ENCODE assay signal across 24 cellular contexts in the genomic region with DNA sequence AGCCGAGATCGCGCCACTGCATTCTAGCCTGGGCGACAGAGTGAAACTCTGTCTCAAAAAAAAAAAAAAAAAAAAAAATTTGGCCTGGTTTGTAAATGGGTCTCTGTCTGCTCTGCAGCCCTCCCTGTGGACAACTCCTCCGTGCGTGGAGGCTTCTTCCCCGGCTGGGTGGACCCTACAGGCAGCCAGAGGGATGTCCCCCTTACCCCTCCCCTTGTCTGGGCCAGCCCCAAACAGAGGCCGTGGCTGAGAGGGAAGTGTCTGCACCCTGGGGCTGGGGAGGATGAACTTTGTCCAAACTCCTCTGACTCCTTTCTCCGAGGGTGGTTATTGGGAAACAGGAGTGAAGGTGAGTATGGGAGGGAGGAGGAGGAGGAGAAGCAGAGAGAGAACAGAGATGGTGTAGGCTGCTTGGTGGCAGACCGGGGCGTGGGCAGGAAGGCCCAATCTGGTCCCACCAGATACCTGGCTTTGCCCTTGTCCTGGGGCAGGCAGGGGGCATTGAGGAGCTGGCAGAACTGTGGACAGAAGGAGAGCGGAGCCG.
"Had no signal": no experiment of that assay in that cellular context is flagged by ENCODE, and none has a peak within 500 bp of the region (broad histone marks: within the 10 kb centered on the region; RNA-seq: fewer than 3 reads in every experiment).

No MANE protein-coding gene starts in this region.

- FAIRE-seq: endometrium, keratinocyte, pancreas had no signal

- H3K4me3 Mint-ChIP-seq: activated B cell treated with CpG ODN at 0.5 μM for 24 hours; activated CD4-positive, alpha-beta T cell treated with anti-CD3 and anti-CD28 coated beads for 36 hours; activated T-cell treated with anti-CD3 and anti-CD28 coated beads, Interleukin-2, amount 50 U/mL, for 72 hours; stimulated activated effector memory CD8-positive, alpha-beta T cell treated with anti-CD3 and anti-CD28 coated beads, Interleukin-12 subunit alpha, Interleukin-12 subunit beta, amount 100 ng/mL, for 72 hours had no signal

- H3K27me3 ChIP-seq: body of pancreas, cardiac muscle cell, pancreas, uterus had no signal

- H3K36me3 Mint-ChIP-seq: stimulated activated effector memory CD8-positive, alpha-beta T cell treated with anti-CD3 and anti-CD28 coated beads, Interleukin-12 subunit alpha, Interleukin-12 subunit beta, amount 100 ng/mL, for 72 hours had no signal

- H3K4me3 ChIP-seq: body of pancreas, cardiac muscle cell, heart left ventricle, pancreas, transverse colon, uterus had no signal

- H3K27ac ChIP-seq: body of pancreas, cardiac muscle cell, heart left ventricle, neutrophil, pancreas, transverse colon, uterus had no signal

- DNase-seq: activated B cell treated with CpG ODN at 0.5 μM for 24 hours; activated CD4-positive, alpha-beta T cell treated with anti-CD3 and anti-CD28 coated beads for 36 hours; activated CD4-positive, alpha-beta T cell treated with anti-CD3 and anti-CD28 coated beads, Interleukin-2, amount 50 U/mL, for 4 hours; activated CD8-positive, alpha-beta memory T cell treated with anti-CD3 and anti-CD28 coated beads for 24 hours; activated effector memory CD4-positive, alpha-beta T cell treated with anti-CD3 and anti-CD28 coated beads, Interleukin-2, amount 50 U/mL, for 16 hours; activated naive CD4-positive, alpha-beta T cell treated with anti-CD3 and anti-CD28 coated beads, Interleukin-2, amount 50 U/mL, for 16 hours; activated T-cell treated with anti-CD3 and anti-CD28 coated beads, Interleukin-2, amount 50 U/mL, for 72 hours; anterior cingulate cortex; body of pancreas; cortex of kidney; heart left ventricle; left colon; mesenchymal stem cell; pancreas; right cardiac atrium; stimulated activated CD4-positive, alpha-beta T cell treated with anti-CD3 and anti-CD28 coated beads, Interleukin-1b, Interleukin-23, amount 100 ng/mL, for 48 hours; T-helper 9 cell; transverse colon; uterus had no signal

- ATAC-seq: activated CD4-positive, alpha-beta T cell treated with anti-CD3 and anti-CD28 coated beads for 36 hours; activated T-cell treated with anti-CD3 and anti-CD28 coated beads, Interleukin-2, amount 50 U/mL, for 72 hours; body of pancreas; heart left ventricle; left colon; pancreas; right cardiac atrium; stimulated activated effector memory CD8-positive, alpha-beta T cell treated with anti-CD3 and anti-CD28 coated beads, Interleukin-12 subunit alpha, Interleukin-12 subunit beta, amount 100 ng/mL, for 72 hours had no signal

- H3K27ac Mint-ChIP-seq: activated B cell treated with CpG ODN at 0.5 μM for 24 hours; activated CD4-positive, alpha-beta T cell treated with anti-CD3 and anti-CD28 coated beads for 36 hours; activated T-cell treated with anti-CD3 and anti-CD28 coated beads, Interleukin-2, amount 50 U/mL, for 72 hours had no signal

- H3K4me1 ChIP-seq: body of pancreas, heart left ventricle, pancreas, uterus had no signal

- H3K4me1 Mint-ChIP-seq: activated CD4-positive, alpha-beta T cell treated with anti-CD3 and anti-CD28 coated beads for 36 hours had no signal

- H3K36me3 ChIP-seq: cardiac muscle cell, heart left ventricle, neutrophil, pancreas, transverse colon, uterus had no signal

- H3K9me3 ChIP-seq: body of pancreas, heart left ventricle, neutrophil, pancreas, transverse colon, uterus had no signal

- H3K9me3 Mint-ChIP-seq: activated B cell treated with CpG ODN at 0.5 μM for 24 hours; activated T-cell treated with anti-CD3 and anti-CD28 coated beads, Interleukin-2, amount 50 U/mL, for 72 hours; stimulated activated effector memory CD8-positive, alpha-beta T cell treated with anti-CD3 and anti-CD28 coated beads, Interleukin-12 subunit alpha, Interleukin-12 subunit beta, amount 100 ng/mL, for 72 hours had no signal
